In the genomic region with DNA sequence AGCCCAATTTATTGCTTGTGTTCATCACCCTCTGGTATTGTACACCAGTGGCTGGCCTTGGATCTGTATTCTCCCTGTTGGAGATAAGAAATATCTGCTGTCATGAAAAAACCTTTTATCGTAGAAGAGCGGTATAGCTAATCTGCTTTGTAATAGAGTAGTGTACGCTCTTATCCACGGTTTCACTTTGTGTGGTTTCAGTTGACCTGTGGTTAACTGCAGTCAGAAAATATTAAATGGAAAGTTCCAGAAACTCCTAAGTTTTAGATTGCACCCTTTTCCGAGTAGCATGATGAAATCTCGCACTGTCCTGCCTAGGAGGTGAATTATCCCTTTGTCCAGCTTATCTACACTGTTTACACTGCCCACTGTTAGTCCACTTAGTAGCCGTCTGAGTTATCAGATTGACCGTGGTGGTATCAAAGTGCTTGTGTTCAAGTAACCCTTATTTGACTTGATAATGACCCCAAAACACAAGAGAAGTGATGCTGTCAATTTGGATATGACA, we compare ENCODE assay signal across 1 cellular context.
TF ChIP-seq lines count a peak whose summit lies in the region.

No MANE protein-coding gene starts in this region.

TF ChIP-seq in HepG2, 621 proteins besides CTCF, POLR2A, EP300 and RAD21 (continued from another document and continues in another):
- TF ChIP-seq, protein P1, sequence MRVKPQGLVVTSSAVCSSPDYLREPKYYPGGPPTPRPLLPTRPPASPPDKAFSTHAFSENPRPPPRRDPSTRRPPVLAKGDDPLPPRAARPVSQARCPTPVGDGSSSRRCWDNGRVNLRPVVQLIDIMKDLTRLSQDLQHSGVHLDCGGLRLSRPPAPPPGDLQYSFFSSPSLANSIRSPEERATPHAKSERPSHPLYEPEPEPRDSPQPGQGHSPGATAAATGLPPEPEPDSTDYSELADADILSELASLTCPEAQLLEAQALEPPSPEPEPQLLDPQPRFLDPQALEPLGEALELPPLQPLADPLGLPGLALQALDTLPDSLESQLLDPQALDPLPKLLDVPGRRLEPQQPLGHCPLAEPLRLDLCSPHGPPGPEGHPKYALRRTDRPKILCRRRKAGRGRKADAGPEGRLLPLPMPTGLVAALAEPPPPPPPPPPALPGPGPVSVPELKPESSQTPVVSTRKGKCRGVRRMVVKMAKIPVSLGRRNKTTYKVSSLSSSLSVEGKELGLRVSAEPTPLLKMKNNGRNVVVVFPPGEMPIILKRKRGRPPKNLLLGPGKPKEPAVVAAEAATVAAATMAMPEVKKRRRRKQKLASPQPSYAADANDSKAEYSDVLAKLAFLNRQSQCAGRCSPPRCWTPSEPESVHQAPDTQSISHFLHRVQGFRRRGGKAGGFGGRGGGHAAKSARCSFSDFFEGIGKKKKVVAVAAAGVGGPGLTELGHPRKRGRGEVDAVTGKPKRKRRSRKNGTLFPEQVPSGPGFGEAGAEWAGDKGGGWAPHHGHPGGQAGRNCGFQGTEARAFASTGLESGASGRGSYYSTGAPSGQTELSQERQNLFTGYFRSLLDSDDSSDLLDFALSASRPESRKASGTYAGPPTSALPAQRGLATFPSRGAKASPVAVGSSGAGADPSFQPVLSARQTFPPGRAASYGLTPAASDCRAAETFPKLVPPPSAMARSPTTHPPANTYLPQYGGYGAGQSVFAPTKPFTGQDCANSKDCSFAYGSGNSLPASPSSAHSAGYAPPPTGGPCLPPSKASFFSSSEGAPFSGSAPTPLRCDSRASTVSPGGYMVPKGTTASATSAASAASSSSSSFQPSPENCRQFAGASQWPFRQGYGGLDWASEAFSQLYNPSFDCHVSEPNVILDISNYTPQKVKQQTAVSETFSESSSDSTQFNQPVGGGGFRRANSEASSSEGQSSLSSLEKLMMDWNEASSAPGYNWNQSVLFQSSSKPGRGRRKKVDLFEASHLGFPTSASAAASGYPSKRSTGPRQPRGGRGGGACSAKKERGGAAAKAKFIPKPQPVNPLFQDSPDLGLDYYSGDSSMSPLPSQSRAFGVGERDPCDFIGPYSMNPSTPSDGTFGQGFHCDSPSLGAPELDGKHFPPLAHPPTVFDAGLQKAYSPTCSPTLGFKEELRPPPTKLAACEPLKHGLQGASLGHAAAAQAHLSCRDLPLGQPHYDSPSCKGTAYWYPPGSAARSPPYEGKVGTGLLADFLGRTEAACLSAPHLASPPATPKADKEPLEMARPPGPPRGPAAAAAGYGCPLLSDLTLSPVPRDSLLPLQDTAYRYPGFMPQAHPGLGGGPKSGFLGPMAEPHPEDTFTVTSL (CRISPR knock-in tag; IDR thresholded peaks at IDR 0.05; ENCODE audit: borderline replicate concordance) = peak; percentile 69
- no peak for TF ChIP-seq MAZ (IDR thresholded peaks at IDR 0.05; ENCODE audit: borderline replicate concordance, low read depth, low read length)
- TF ChIP-seq MAZ (CRISPR knock-in tag; IDR thresholded peaks at IDR 0.05; ENCODE audit: low read depth) = no peak
- peak; percentile 91 for TF ChIP-seq SOX5 (CRISPR knock-in tag; IDR thresholded peaks at IDR 0.05; ENCODE audit: borderline replicate concordance)
- no peak for TF ChIP-seq ZNF460 (CRISPR knock-in tag; IDR thresholded peaks at IDR 0.05; ENCODE audit: borderline replicate concordance)
- TF ChIP-seq ZNF589 (CRISPR knock-in tag; conservative IDR thresholded peaks at IDR 0.05) = no peak
- TF ChIP-seq ZNF20 (CRISPR knock-in tag; IDR thresholded peaks at IDR 0.05) = no peak
- TF ChIP-seq NKX3-1 (CRISPR knock-in tag; IDR thresholded peaks at IDR 0.05) = no peak
- no peak for TF ChIP-seq REXO4 (CRISPR knock-in tag; IDR thresholded peaks at IDR 0.05; ENCODE audit: borderline replicate concordance)
- TF ChIP-seq, protein P2, sequence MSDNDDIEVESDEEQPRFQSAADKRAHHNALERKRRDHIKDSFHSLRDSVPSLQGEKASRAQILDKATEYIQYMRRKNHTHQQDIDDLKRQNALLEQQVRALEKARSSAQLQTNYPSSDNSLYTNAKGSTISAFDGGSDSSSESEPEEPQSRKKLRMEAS (IDR thresholded peaks at IDR 0.05) = no peak
- TF ChIP-seq SALL1 (CRISPR knock-in tag; IDR thresholded peaks at IDR 0.05) = peak; percentile 61; the same call in 1 of the 2 replicates
- no peak for TF ChIP-seq ZNF224 (CRISPR knock-in tag; IDR thresholded peaks at IDR 0.05)
- TF ChIP-seq ZBTB42 (CRISPR knock-in tag; IDR thresholded peaks at IDR 0.05) = no peak
- no peak for TF ChIP-seq ZNF775 (CRISPR knock-in tag; IDR thresholded peaks at IDR 0.05; ENCODE audit: borderline replicate concordance)
- no peak for TF ChIP-seq ZNF556 (CRISPR knock-in tag; IDR thresholded peaks at IDR 0.05; ENCODE audit: borderline replicate concordance)
- TF ChIP-seq, protein P3, sequence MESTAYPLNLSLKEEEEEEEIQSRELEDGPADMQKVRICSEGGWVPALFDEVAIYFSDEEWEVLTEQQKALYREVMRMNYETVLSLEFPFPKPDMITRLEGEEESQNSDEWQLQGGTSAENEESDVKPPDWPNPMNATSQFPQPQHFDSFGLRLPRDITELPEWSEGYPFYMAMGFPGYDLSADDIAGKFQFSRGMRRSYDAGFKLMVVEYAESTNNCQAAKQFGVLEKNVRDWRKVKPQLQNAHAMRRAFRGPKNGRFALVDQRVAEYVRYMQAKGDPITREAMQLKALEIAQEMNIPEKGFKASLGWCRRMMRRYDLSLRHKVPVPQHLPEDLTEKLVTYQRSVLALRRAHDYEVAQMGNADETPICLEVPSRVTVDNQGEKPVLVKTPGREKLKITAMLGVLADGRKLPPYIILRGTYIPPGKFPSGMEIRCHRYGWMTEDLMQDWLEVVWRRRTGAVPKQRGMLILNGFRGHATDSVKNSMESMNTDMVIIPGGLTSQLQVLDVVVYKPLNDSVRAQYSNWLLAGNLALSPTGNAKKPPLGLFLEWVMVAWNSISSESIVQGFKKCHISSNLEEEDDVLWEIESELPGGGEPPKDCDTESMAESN (CRISPR knock-in tag; conservative IDR thresholded peaks at IDR 0.05) = no peak
- no peak for TF ChIP-seq KLF15 (CRISPR knock-in tag; IDR thresholded peaks at IDR 0.05; ENCODE audit: borderline replicate concordance)
- no peak for TF ChIP-seq RNF2 (conservative IDR thresholded peaks at IDR 0.05; ENCODE audit: low read depth)
- TF ChIP-seq MXI1 (IDR thresholded peaks at IDR 0.05; ENCODE audit: borderline replicate concordance, low read depth, low read length) = no peak
- TF ChIP-seq, protein P4, sequence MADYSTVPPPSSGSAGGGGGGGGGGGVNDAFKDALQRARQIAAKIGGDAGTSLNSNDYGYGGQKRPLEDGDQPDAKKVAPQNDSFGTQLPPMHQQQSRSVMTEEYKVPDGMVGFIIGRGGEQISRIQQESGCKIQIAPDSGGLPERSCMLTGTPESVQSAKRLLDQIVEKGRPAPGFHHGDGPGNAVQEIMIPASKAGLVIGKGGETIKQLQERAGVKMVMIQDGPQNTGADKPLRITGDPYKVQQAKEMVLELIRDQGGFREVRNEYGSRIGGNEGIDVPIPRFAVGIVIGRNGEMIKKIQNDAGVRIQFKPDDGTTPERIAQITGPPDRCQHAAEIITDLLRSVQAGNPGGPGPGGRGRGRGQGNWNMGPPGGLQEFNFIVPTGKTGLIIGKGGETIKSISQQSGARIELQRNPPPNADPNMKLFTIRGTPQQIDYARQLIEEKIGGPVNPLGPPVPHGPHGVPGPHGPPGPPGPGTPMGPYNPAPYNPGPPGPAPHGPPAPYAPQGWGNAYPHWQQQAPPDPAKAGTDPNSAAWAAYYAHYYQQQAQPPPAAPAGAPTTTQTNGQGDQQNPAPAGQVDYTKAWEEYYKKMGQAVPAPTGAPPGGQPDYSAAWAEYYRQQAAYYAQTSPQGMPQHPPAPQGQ (CRISPR knock-in tag; IDR thresholded peaks at IDR 0.05; ENCODE audit: borderline replicate concordance) = no peak
- TF ChIP-seq ZNF382 (CRISPR knock-in tag; IDR thresholded peaks at IDR 0.05; ENCODE audit: borderline replicate concordance) = no peak
- 0 out of 2 replicates have a peak, but pooled peaks have one; percentile 13 for TF ChIP-seq FOXA1 (IDR thresholded peaks at IDR 0.05)
- peak; percentile 94 for TF ChIP-seq FOXA1 (CRISPR knock-in tag; IDR thresholded peaks at IDR 0.05)
- TF ChIP-seq, protein P5, sequence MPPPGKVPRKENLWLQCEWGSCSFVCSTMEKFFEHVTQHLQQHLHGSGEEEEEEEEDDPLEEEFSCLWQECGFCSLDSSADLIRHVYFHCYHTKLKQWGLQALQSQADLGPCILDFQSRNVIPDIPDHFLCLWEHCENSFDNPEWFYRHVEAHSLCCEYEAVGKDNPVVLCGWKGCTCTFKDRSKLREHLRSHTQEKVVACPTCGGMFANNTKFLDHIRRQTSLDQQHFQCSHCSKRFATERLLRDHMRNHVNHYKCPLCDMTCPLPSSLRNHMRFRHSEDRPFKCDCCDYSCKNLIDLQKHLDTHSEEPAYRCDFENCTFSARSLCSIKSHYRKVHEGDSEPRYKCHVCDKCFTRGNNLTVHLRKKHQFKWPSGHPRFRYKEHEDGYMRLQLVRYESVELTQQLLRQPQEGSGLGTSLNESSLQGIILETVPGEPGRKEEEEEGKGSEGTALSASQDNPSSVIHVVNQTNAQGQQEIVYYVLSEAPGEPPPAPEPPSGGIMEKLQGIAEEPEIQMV (CRISPR knock-in tag; IDR thresholded peaks at IDR 0.05; ENCODE audit: low read depth) = no peak
- TF ChIP-seq, protein P6, sequence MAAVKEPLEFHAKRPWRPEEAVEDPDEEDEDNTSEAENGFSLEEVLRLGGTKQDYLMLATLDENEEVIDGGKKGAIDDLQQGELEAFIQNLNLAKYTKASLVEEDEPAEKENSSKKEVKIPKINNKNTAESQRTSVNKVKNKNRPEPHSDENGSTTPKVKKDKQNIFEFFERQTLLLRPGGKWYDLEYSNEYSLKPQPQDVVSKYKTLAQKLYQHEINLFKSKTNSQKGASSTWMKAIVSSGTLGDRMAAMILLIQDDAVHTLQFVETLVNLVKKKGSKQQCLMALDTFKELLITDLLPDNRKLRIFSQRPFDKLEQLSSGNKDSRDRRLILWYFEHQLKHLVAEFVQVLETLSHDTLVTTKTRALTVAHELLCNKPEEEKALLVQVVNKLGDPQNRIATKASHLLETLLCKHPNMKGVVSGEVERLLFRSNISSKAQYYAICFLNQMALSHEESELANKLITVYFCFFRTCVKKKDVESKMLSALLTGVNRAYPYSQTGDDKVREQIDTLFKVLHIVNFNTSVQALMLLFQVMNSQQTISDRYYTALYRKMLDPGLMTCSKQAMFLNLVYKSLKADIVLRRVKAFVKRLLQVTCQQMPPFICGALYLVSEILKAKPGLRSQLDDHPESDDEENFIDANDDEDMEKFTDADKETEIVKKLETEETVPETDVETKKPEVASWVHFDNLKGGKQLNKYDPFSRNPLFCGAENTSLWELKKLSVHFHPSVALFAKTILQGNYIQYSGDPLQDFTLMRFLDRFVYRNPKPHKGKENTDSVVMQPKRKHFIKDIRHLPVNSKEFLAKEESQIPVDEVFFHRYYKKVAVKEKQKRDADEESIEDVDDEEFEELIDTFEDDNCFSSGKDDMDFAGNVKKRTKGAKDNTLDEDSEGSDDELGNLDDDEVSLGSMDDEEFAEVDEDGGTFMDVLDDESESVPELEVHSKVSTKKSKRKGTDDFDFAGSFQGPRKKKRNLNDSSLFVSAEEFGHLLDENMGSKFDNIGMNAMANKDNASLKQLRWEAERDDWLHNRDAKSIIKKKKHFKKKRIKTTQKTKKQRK (IDR thresholded peaks at IDR 0.05; ENCODE audit: low read length) = no peak
- no peak for TF ChIP-seq SRSF9 (IDR thresholded peaks at IDR 0.05; ENCODE audit: borderline replicate concordance, insufficient read depth, low read depth, low read length, poor library complexity, severe bottlenecking)
- TF ChIP-seq ZNF572 (CRISPR knock-in tag; IDR thresholded peaks at IDR 0.05) = no peak
- TF ChIP-seq SMARCC2 (IDR thresholded peaks at IDR 0.05) = no peak
- no peak for TF ChIP-seq ARNT (IDR thresholded peaks at IDR 0.05)
- no peak for TF ChIP-seq REL (CRISPR knock-in tag; conservative IDR thresholded peaks at IDR 0.05)
- no peak for TF ChIP-seq JUN (CRISPR knock-in tag; IDR thresholded peaks at IDR 0.05)
- TF ChIP-seq MED13 (CRISPR knock-in tag; IDR thresholded peaks at IDR 0.05) = no peak
- peak; percentile 92 for TF ChIP-seq GATAD2A (CRISPR knock-in tag; IDR thresholded peaks at IDR 0.05)
- TF ChIP-seq CREB1 (IDR thresholded peaks at IDR 0.05) = no peak
- TF ChIP-seq CREB1 (CRISPR knock-in tag; IDR thresholded peaks at IDR 0.05) = no peak; the same call in 1 of the 2 replicates
- TF ChIP-seq ZNF263 (CRISPR knock-in tag; IDR thresholded peaks at IDR 0.05) = no peak
- no peak; the same call in 1 of the 2 replicates for TF ChIP-seq ZNF614 (CRISPR knock-in tag; IDR thresholded peaks at IDR 0.05; ENCODE audit: borderline replicate concordance)
- no peak for TF ChIP-seq JDP2 (CRISPR knock-in tag; IDR thresholded peaks at IDR 0.05; ENCODE audit: borderline replicate concordance)
- TF ChIP-seq NFIB (CRISPR knock-in tag; IDR thresholded peaks at IDR 0.05; ENCODE audit: borderline replicate concordance) = no peak
- no peak for TF ChIP-seq ZSCAN20 (CRISPR knock-in tag; IDR thresholded peaks at IDR 0.05; ENCODE audit: borderline replicate concordance)
- TF ChIP-seq RBM39 (IDR thresholded peaks at IDR 0.05; ENCODE audit: low read depth, low read length, poor library complexity, severe bottlenecking) = no peak
- TF ChIP-seq, protein P7, sequence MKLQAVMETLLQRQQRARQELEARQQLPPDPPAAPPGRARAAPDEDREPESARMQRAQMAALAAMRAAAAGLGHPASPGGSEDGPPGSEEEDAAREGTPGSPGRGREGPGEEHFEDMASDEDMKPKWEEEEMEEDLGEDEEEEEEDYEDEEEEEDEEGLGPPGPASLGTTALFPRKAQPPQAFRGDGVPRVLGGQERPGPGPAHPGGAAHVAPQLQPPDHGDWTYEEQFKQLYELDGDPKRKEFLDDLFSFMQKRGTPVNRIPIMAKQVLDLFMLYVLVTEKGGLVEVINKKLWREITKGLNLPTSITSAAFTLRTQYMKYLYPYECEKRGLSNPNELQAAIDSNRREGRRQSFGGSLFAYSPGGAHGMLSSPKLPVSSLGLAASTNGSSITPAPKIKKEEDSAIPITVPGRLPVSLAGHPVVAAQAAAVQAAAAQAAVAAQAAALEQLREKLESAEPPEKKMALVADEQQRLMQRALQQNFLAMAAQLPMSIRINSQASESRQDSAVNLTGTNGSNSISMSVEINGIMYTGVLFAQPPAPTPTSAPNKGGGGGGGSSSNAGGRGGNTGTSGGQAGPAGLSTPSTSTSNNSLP (IDR thresholded peaks at IDR 0.05; ENCODE audit: low read depth, low read length) = peak; percentile 78
